25 cellular contexts compared by ENCODE assay signal in genomic region chr4:146632770-146633470, GRCh38. TPM values are rescaled to one million over a fixed set of nuclear protein-coding genes. Genes with fewer than 3 reads are reported as not detected.
"Had no signal": no experiment of that assay in that cellular context is flagged by ENCODE, and none has a peak within 500 bp of the region (broad histone marks: within the 10 kb centered on the region; RNA-seq: fewer than 3 reads in every experiment).

No MANE protein-coding gene starts in this region.

- H3K4me3 ChIP-seq: breast epithelium had no signal

- H3K4me2 ChIP-seq: SK-N-SH had no signal

- H3K9me3 Mint-ChIP-seq: activated T-helper 1 cell treated with anti-CD3 and anti-CD28 coated beads, Interleukin-12 subunit alpha, Interleukin-12 subunit beta, Interleukin-2, Interleukin-4 antibody, amounts not matched to agents 30 ng/mL and 10 ng/mL and 1 ng/mL, durations not matched to agents 14 hours and 24 hours and 36 hours had no signal

- H3K9ac ChIP-seq: SK-N-SH had no signal

- H3K27ac ChIP-seq: breast epithelium had no signal

- H3K4me3 Mint-ChIP-seq: activated CD4-positive, alpha-beta T cell treated with anti-CD3 and anti-CD28 coated beads, Interleukin-2, amount 10 ng/mL, durations not matched to agents 24 days and 14 days; activated CD8-positive, alpha-beta memory T cell treated with anti-CD3 and anti-CD28 coated beads, Interleukin-2, amount 10 ng/mL, durations not matched to agents 7 days and 5 days; activated naive CD4-positive, alpha-beta T cell treated with anti-CD3 and anti-CD28 coated beads, Interleukin-2, amount 50 U/mL, for 24 hours; activated T-cell treated with anti-CD3 and anti-CD28 coated beads, Interleukin-2, amount 50 U/mL, for 24 hours; activated T-helper 1 cell treated with anti-CD3 and anti-CD28 coated beads, Interleukin-12 subunit alpha, Interleukin-12 subunit beta, Interleukin-2, Interleukin-4 antibody, amounts not matched to agents 30 ng/mL and 10 ng/mL and 1 ng/mL, durations not matched to agents 14 hours and 24 hours and 36 hours had no signal

- ATAC-seq: activated CD8-positive, alpha-beta memory T cell treated with anti-CD3 and anti-CD28 coated beads, Interleukin-2, amount 10 ng/mL, durations not matched to agents 7 days and 5 days had no signal

- H3K36me3 ChIP-seq: breast epithelium had no signal

- H3K9me3 ChIP-seq: breast epithelium, SK-N-SH had no signal

- H3K4me1 ChIP-seq: breast epithelium had no signal

- DNase-seq: activated CD4-positive, alpha-beta T cell treated with anti-CD3 and anti-CD28 coated beads for 1 hour; activated CD4-positive, alpha-beta T cell treated with anti-CD3 and anti-CD28 coated beads, Interleukin-2, amount 10 ng/mL, durations not matched to agents 24 days and 14 days; activated CD4-positive, alpha-beta T cell treated with anti-CD3 and anti-CD28 coated beads, Interleukin-2, amount 50 U/mL, for 48 hours; activated CD8-positive, alpha-beta memory T cell treated with anti-CD3 and anti-CD28 coated beads, Interleukin-2, amount 10 ng/mL, durations not matched to agents 7 days and 5 days; activated effector memory CD4-positive, alpha-beta T cell treated with Interleukin-2 at 50 U/mL for 16 hours; activated naive CD4-positive, alpha-beta T cell; activated T-cell treated with anti-CD3 and anti-CD28 coated beads, Interleukin-2, amount 50 U/mL, for 24 hours; aorta; caudate nucleus; NCI-H1048; NCI-H1930; NCI-H2171; NCI-H226; NCI-H526 treated with DMSO at 0.1 percent for 48 hours; SIG-M5; SK-N-SH; T-helper 1 cell had no signal

- H3K36me3 Mint-ChIP-seq: activated naive CD4-positive, alpha-beta T cell treated with anti-CD3 and anti-CD28 coated beads, Interleukin-2, amount 50 U/mL, for 24 hours had no signal

- H3K27ac Mint-ChIP-seq: activated CD4-positive, alpha-beta T cell treated with anti-CD3 and anti-CD28 coated beads, Interleukin-2, amount 10 ng/mL, durations not matched to agents 24 days and 14 days; activated CD8-positive, alpha-beta memory T cell treated with anti-CD3 and anti-CD28 coated beads, Interleukin-2, amount 10 ng/mL, durations not matched to agents 7 days and 5 days; activated naive CD4-positive, alpha-beta T cell treated with anti-CD3 and anti-CD28 coated beads, Interleukin-2, amount 50 U/mL, for 24 hours; activated T-cell treated with anti-CD3 and anti-CD28 coated beads, Interleukin-2, amount 50 U/mL, for 24 hours; activated T-helper 1 cell treated with anti-CD3 and anti-CD28 coated beads, Interleukin-12 subunit alpha, Interleukin-12 subunit beta, Interleukin-2, Interleukin-4 antibody, amounts not matched to agents 30 ng/mL and 10 ng/mL and 1 ng/mL, durations not matched to agents 14 hours and 24 hours and 36 hours had no signal

RNA-seq across cellular contexts. Expression of gene POU4F2, which starts 5.8 kb away (rescaled TPM):
- total RNA-seq: activated CD4-positive, alpha-beta T cell treated with anti-CD3 and anti-CD28 coated beads, Interleukin-2, amount 10 ng/mL, durations not matched to agents 24 days and 14 days; activated CD8-positive, alpha-beta memory T cell treated with anti-CD3 and anti-CD28 coated beads, Interleukin-2, amount 10 ng/mL, durations not matched to agents 7 days and 5 days; activated T-helper 1 cell treated with anti-CD3 and anti-CD28 coated beads, Interleukin-12 subunit alpha, Interleukin-12 subunit beta, Interleukin-2, Interleukin-4 antibody, amounts not matched to agents 30 ng/mL and 10 ng/mL and 1 ng/mL, durations not matched to agents 14 hours and 24 hours and 36 hours; aorta; breast epithelium; LHCN-M2; M059J; NCI-H460; OCI-LY7; RPMI7951 had no signal
- polyA plus RNA-seq: aorta, SK-N-SH had no signal
